In genomic region chr2:15560988-15561573, GRCh38 we compare ENCODE assay signal across 8 cellular contexts. TPM values are rescaled to one million over a fixed set of nuclear protein-coding genes. Genes with fewer than 3 reads are reported as not detected.
A peak's percentile ranks its signal among the peaks of the same experiment; 100 is the strongest.
DNase-seq lines count a peak whose midpoint lies in the region; FAIRE-seq and TF ChIP-seq lines count a peak whose summit lies in the region.

Gene NBAS, minus strand, starts transcription at chr2:15561334. Its CDS starts 30 bp downstream, at chr2:15561304.

- in situ Hi-C loops in HAP-1 (cut with MboI; ENCODE audit: low sequenced_read_pairs) = no loop called here

- peak within 1 kb of the TSS; percentile 60 for H3K4me3 ChIP-seq in HAP-1
- H3K4me3 ChIP-seq in MM.1S (ENCODE audit: low read length) = peak within 1 kb of the TSS; percentile 96
- peak within 1 kb of the TSS; percentile 56 for H3K4me3 ChIP-seq in SJSA1
- H3K4me3 ChIP-seq in neural progenitor cell = peak within 1 kb of the TSS; percentile 72

- TF ChIP-seq CTCF in MM.1S (IDR thresholded peaks at IDR 0.05; ENCODE audit: low read length) (no peak), neural progenitor cell (IDR thresholded peaks at IDR 0.05) (no peak)

- no peaks in the 10 kb centered on the region for H3K27me3 ChIP-seq in HAP-1 (ENCODE audit: low read depth)
- no peaks in the 10 kb centered on the region for H3K27me3 ChIP-seq in MM.1S (replicated peaks; ENCODE audit: insufficient read depth, low read length)
- no peaks in the 10 kb centered on the region for H3K27me3 ChIP-seq in SJSA1 (replicated peaks)
- H3K27me3 ChIP-seq in neural progenitor cell = no peaks in the 10 kb centered on the region

- H3K9me2 ChIP-seq in MM.1S (replicated peaks; ENCODE audit: insufficient read depth, low read length) = no peaks in the 10 kb centered on the region

- peaks cover 9% of the 10 kb centered on the region for H3K27me3 Mint-ChIP-seq in neural progenitor cell (ENCODE audit: insufficient read depth, low read depth)

- H3K9me3 ChIP-seq in HAP-1 (no peaks in the 10 kb centered on the region), MM.1S (replicated peaks; ENCODE audit: insufficient read depth, low read length) (no peaks in the 10 kb centered on the region), SJSA1 (replicated peaks) (no peaks in the 10 kb centered on the region), neural progenitor cell (ENCODE audit: low read depth) (no peaks in the 10 kb centered on the region)

- peak within 1 kb of the TSS; percentile 99 for H3K27ac Mint-ChIP-seq in neural progenitor cell

- peaks cover 38% of the 10 kb centered on the region for H3K79me2 ChIP-seq in MM.1S (ENCODE audit: low read length)
- H3K79me2 ChIP-seq in neural progenitor cell (ENCODE audit: low read depth) = peaks cover 34% of the 10 kb centered on the region

- H4K20me1 ChIP-seq in MM.1S (ENCODE audit: insufficient read depth, low read length) (no peaks in the 10 kb centered on the region), neural progenitor cell (ENCODE audit: low read depth) (peaks cover 7% of the 10 kb centered on the region)

- peaks cover 11% of the 10 kb centered on the region for H3K4me1 ChIP-seq in HAP-1
- H3K4me1 ChIP-seq in MM.1S (ENCODE audit: low read length) = peaks cover 7% of the 10 kb centered on the region; the same call in 1 of the 2 replicates
- H3K4me1 ChIP-seq in SJSA1 (replicated peaks) = peaks cover 10% of the 10 kb centered on the region; the same call in 1 of the 2 replicates
- peaks cover 19% of the 10 kb centered on the region for H3K4me1 ChIP-seq in neural progenitor cell

- H3K4me3 Mint-ChIP-seq in neural progenitor cell = peak within 1 kb of the TSS; percentile 100

- H3K4me2 ChIP-seq in MM.1S (ENCODE audit: low read depth, low read length) = peak within 1 kb of the TSS; percentile 90
- peak within 1 kb of the TSS; percentile 79 for H3K4me2 ChIP-seq in neural progenitor cell

- FAIRE-seq in G401.6 (lab: Jason Lieb, UNC) = peak; percentile 75

- no peaks in the 10 kb centered on the region for H3F3A ChIP-seq in MM.1S (ENCODE audit: insufficient read depth, low read length)
- H3F3A ChIP-seq in neural progenitor cell (ENCODE audit: low read depth) = peaks cover 8% of the 10 kb centered on the region

- H2AFZ ChIP-seq in MM.1S (ENCODE audit: low read length) (peak within 1 kb of the TSS; percentile 96), neural progenitor cell (replicated peaks) (peak within 1 kb of the TSS; percentile 71)

- DNase-seq in HAP-1 (ENCODE audit: low spot score in 2 of 2) = peak; percentile 84 to 88
- DNase-seq in MM.1S = peak; percentile 82
- peak; percentile 81 to 83 for DNase-seq in SJSA1 (ENCODE audit: low read depth in 1 of 2, low spot score in 2 of 2)
- peak; percentile 30 to 68 (median 48) for DNase-seq in activated naive CD4-positive, alpha-beta T cell (lab: John Stamatoyannopoulos, UW)
- DNase-seq in foreskin melanocyte = peak; percentile 84
- DNase-seq in neural progenitor cell (ENCODE audit: low spot score) = peak; percentile 87
- DNase-seq in stromal cell of bone marrow (ENCODE audit: low read depth) = peak; percentile 80

- H3K27ac ChIP-seq in MM.1S (ENCODE audit: low read length) (peak within 1 kb of the TSS; percentile 8; the same call in 1 of the 2 replicates), SJSA1 (peak within 1 kb of the TSS; percentile 43), neural progenitor cell (peak within 1 kb of the TSS; percentile 73)

- H3K4me1 Mint-ChIP-seq in neural progenitor cell = peaks cover 32% of the 10 kb centered on the region

- no peaks in the 10 kb centered on the region for H3K36me3 Mint-ChIP-seq in neural progenitor cell

- H3K36me3 ChIP-seq in HAP-1 (replicated peaks) = no peaks in the 10 kb centered on the region
- H3K36me3 ChIP-seq in MM.1S (replicated peaks; ENCODE audit: insufficient read depth, low read length) = no peaks in the 10 kb centered on the region; the same call in 1 of the 2 replicates
- H3K36me3 ChIP-seq in SJSA1 = no peaks in the 10 kb centered on the region
- H3K36me3 ChIP-seq in neural progenitor cell = no peaks in the 10 kb centered on the region

- no peaks in the 10 kb centered on the region for H3K9me3 Mint-ChIP-seq in neural progenitor cell

- H3K9ac ChIP-seq in MM.1S (ENCODE audit: low read length) (peak within 1 kb of the TSS; percentile 75), neural progenitor cell (peak within 1 kb of the TSS; percentile 61)

RNA-seq across cellular contexts. Expression of gene NBAS, which starts in this region (rescaled TPM):
- total RNA-seq in SJSA1 (2014; rRNA removed; shearing (Covaris generic)) = 19.1 and 33.4 TPM in 2 replicates
- total RNA-seq in neural progenitor cell (ENCODE audit: low replicate concordance) = 58.0 and 60.2 TPM in 2 replicates

Comparison
In these comparisons a context has a peak if more than half of its experiments do, and no peak if none do; other contexts are left out.
1. Peak in every context shown above with its lines: DNase-seq, H3K4me3 ChIP-seq and H3K27ac ChIP-seq.
2. H3K27ac ChIP-seq: peak in every context shown above with its lines; median percentile 73 in neural progenitor cell; 43 in SJSA1; 8 in MM.1S.